ENCODE assay signal across 1 cellular context in the genomic region with DNA sequence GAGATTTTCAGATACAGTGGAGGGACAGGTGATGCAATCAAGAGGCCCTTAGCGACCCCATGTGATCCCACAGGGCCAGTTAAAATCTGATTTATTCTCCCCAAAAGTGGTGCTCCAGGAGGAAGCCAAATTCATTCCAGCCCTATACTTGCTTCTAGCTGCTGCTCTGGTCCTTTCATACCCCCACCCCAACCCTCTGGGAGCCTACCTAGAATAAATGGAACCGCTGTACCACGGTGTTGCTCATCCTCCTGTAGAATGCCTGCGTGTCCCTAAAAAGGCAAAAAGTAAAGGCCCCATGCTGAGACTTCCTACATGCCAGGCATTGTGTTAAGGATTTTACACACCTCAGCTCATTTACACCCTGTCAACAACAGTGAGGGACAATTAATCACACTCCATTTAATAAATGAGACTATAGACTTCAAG.
TF ChIP-seq lines count a peak whose summit lies in the region.

No MANE protein-coding gene starts in this region.

TF ChIP-seq in GM23338, 12 proteins besides CTCF, POLR2A, EP300 and RAD21 (continued from another document):
- TF ChIP-seq, protein P1, sequence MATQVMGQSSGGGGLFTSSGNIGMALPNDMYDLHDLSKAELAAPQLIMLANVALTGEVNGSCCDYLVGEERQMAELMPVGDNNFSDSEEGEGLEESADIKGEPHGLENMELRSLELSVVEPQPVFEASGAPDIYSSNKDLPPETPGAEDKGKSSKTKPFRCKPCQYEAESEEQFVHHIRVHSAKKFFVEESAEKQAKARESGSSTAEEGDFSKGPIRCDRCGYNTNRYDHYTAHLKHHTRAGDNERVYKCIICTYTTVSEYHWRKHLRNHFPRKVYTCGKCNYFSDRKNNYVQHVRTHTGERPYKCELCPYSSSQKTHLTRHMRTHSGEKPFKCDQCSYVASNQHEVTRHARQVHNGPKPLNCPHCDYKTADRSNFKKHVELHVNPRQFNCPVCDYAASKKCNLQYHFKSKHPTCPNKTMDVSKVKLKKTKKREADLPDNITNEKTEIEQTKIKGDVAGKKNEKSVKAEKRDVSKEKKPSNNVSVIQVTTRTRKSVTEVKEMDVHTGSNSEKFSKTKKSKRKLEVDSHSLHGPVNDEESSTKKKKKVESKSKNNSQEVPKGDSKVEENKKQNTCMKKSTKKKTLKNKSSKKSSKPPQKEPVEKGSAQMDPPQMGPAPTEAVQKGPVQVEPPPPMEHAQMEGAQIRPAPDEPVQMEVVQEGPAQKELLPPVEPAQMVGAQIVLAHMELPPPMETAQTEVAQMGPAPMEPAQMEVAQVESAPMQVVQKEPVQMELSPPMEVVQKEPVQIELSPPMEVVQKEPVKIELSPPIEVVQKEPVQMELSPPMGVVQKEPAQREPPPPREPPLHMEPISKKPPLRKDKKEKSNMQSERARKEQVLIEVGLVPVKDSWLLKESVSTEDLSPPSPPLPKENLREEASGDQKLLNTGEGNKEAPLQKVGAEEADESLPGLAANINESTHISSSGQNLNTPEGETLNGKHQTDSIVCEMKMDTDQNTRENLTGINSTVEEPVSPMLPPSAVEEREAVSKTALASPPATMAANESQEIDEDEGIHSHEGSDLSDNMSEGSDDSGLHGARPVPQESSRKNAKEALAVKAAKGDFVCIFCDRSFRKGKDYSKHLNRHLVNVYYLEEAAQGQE (IDR thresholded peaks at IDR 0.05; ENCODE audit: unreplicated experiment), result no peak
- TF ChIP-seq JUNB (IDR thresholded peaks at IDR 0.05; ENCODE audit: unreplicated experiment), result no peak
- TF ChIP-seq ZNF331 (CRISPR knock-in tag; IDR thresholded peaks at IDR 0.05; ENCODE audit: low read depth), result no peak
- TF ChIP-seq NANOG (IDR thresholded peaks at IDR 0.05; ENCODE audit: borderline replicate concordance), result no peak
- no peak for TF ChIP-seq ZNF114 (CRISPR knock-in tag; IDR thresholded peaks at IDR 0.05)
- TF ChIP-seq EZH2 (IDR thresholded peaks at IDR 0.05; ENCODE audit: low read depth, unreplicated experiment), result no peak
- TF ChIP-seq STAT1 (IDR thresholded peaks at IDR 0.05; ENCODE audit: unreplicated experiment), result no peak
- TF ChIP-seq CREB1 (CRISPR knock-in tag; IDR thresholded peaks at IDR 0.05; ENCODE audit: low read depth), result no peak
- TF ChIP-seq, protein P2, sequence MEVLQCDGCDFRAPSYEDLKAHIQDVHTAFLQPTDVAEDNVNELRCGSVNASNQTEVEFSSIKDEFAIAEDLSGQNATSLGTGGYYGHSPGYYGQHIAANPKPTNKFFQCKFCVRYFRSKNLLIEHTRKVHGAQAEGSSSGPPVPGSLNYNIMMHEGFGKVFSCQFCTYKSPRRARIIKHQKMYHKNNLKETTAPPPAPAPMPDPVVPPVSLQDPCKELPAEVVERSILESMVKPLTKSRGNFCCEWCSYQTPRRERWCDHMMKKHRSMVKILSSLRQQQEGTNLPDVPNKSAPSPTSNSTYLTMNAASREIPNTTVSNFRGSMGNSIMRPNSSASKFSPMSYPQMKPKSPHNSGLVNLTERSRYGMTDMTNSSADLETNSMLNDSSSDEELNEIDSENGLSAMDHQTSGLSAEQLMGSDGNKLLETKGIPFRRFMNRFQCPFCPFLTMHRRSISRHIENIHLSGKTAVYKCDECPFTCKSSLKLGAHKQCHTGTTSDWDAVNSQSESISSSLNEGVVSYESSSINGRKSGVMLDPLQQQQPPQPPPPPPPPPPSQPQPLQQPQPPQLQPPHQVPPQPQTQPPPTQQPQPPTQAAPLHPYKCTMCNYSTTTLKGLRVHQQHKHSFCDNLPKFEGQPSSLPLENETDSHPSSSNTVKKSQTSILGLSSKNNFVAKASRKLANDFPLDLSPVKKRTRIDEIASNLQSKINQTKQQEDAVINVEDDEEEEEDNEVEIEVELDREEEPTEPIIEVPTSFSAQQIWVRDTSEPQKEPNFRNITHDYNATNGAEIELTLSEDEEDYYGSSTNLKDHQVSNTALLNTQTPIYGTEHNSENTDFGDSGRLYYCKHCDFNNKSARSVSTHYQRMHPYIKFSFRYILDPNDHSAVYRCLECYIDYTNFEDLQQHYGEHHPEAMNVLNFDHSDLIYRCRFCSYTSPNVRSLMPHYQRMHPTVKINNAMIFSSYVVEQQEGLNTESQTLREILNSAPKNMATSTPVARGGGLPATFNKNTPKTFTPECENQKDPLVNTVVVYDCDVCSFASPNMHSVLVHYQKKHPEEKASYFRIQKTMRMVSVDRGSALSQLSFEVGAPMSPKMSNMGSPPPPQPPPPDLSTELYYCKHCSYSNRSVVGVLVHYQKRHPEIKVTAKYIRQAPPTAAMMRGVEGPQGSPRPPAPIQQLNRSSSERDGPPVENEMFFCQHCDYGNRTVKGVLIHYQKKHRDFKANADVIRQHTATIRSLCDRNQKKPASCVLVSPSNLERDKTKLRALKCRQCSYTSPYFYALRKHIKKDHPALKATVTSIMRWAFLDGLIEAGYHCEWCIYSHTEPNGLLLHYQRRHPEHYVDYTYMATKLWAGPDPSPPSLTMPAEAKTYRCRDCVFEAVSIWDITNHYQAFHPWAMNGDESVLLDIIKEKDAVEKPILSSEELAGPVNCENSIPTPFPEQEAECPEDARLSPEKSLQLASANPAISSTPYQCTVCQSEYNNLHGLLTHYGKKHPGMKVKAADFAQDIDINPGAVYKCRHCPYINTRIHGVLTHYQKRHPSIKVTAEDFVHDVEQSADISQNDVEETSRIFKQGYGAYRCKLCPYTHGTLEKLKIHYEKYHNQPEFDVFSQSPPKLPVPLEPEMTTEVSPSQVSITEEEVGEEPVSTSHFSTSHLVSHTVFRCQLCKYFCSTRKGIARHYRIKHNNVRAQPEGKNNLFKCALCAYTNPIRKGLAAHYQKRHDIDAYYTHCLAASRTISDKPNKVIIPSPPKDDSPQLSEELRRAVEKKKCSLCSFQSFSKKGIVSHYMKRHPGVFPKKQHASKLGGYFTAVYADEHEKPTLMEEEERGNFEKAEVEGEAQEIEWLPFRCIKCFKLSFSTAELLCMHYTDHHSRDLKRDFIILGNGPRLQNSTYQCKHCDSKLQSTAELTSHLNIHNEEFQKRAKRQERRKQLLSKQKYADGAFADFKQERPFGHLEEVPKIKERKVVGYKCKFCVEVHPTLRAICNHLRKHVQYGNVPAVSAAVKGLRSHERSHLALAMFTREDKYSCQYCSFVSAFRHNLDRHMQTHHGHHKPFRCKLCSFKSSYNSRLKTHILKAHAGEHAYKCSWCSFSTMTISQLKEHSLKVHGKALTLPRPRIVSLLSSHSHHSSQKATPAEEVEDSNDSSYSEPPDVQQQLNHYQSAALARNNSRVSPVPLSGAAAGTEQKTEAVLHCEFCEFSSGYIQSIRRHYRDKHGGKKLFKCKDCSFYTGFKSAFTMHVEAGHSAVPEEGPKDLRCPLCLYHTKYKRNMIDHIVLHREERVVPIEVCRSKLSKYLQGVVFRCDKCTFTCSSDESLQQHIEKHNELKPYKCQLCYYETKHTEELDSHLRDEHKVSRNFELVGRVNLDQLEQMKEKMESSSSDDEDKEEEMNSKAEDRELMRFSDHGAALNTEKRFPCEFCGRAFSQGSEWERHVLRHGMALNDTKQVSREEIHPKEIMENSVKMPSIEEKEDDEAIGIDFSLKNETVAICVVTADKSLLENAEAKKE (CRISPR knock-in tag; IDR thresholded peaks at IDR 0.05), result no peak
- no peak for TF ChIP-seq EZH2phosphoT487 (IDR thresholded peaks at IDR 0.05; ENCODE audit: unreplicated experiment)
- no peak for TF ChIP-seq POLR2AphosphoS5 (IDR thresholded peaks at IDR 0.05; ENCODE audit: low read depth)
TF ChIP-seq in GM23338: peak in this region for 0.
